Comparison of ENCODE assay signal across 17 cellular contexts in the genomic region with DNA sequence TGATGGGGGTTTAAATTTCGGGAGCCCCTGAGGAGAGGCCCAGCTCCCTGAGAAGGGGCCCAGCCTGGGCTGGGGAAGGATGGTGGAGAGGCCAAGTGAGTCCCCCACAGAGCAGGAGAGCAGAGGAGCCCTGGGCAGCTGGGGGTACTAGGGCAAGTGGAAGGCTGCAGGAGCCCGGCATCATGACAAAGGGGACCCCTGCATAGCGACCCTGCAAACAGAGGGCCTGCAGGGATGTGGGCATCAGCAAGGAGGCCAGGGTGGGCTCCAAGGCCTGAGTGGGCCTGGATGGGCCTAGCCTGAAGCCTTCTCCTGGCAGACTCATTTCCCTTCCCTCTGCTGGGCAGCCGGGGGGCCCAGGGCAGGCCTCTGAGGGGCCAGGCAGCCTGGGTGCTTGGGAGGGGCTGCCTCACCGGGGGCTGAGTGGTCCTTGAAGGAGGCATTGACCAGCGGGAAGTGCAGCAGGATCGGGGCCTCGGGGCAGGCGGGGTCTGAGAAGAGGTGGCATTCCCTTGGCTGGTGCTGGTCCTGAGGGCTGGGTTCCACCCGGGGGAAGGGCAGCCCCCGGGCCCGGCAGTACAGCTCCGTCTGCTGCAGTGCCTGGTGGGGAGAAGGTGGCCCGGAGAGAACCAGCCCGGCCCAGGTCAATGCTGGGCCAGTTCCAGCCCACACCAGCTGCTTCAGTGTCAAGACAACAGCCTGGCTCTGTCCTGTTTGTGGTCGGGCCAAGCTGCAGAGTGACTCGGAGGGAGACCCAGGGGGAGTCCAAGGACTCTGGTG. TPM values are rescaled to one million over a fixed set of nuclear protein-coding genes. Genes with fewer than 3 reads are reported as not detected.
"Had no signal": no experiment of that assay in that cellular context is flagged by ENCODE, and none has a peak within 500 bp of the region (broad histone marks: within the 10 kb centered on the region; RNA-seq: fewer than 3 reads in every experiment).

No MANE protein-coding gene starts in this region.

- H3K9me3 ChIP-seq: upper lobe of right lung had no signal

- DNase-seq: activated CD4-positive, alpha-beta T cell treated with anti-CD3 and anti-CD28 coated beads for 4 hours; activated CD8-positive, alpha-beta T cell treated with anti-CD3 and anti-CD28 coated beads for 36 hours; activated gamma-delta T cell; activated T-cell treated with anti-CD3 and anti-CD28 coated beads, Interleukin-2, amount 50 U/mL, for 72 hours; foreskin fibroblast; occipital lobe; stimulated activated CD4-positive, alpha-beta T cell treated with anti-CD3 and anti-CD28 coated beads, Interleukin-12 subunit alpha, Interleukin-12 subunit beta, amount 100 ng/mL, for 4 hours; stimulated activated CD4-positive, alpha-beta T cell treated with anti-CD3 and anti-CD28 coated beads, Interleukin-1b, Interleukin-23, amount 100 ng/mL, for 48 hours; stimulated activated naive CD4-positive, alpha-beta T cell treated with Interleukin-2 at 50 U/mL for 16 hours; upper lobe of right lung had no signal

- H3K27me3 ChIP-seq: upper lobe of right lung had no signal

- H3K27ac ChIP-seq: dorsolateral prefrontal cortex, epithelial cell of prostate, SK-N-MC, upper lobe of right lung had no signal

- H3K36me3 ChIP-seq: upper lobe of right lung had no signal

- H3K4me1 ChIP-seq: upper lobe of right lung had no signal

- H3K4me3 ChIP-seq: dorsolateral prefrontal cortex, SK-N-MC, upper lobe of right lung had no signal

RNA-seq across cellular contexts. Expression of a gene that starts 24.7 kb away (rescaled TPM):
- total RNA-seq: activated CD8-positive, alpha-beta T cell treated with anti-CD3 and anti-CD28 coated beads for 36 hours; activated T-cell treated with anti-CD3 and anti-CD28 coated beads, Interleukin-2, amount 50 U/mL, for 72 hours; glomerular endothelial cell; mesenteric fat pad; natural killer cell treated with Interleukin-12 subunit alpha and Interleukin-12 subunit beta and Interleukin-15 and Interleukin-18, amount 100 ng/mL, for 72 hours; occipital lobe; progenitor cell of endocrine pancreas; upper lobe of right lung had no signal

RNA-seq across cellular contexts. Expression of a gene that starts 48.8 kb away (rescaled TPM):
- total RNA-seq: activated CD8-positive, alpha-beta T cell treated with anti-CD3 and anti-CD28 coated beads for 36 hours; activated T-cell treated with anti-CD3 and anti-CD28 coated beads, Interleukin-2, amount 50 U/mL, for 72 hours; glomerular endothelial cell; mesenteric fat pad; natural killer cell treated with Interleukin-12 subunit alpha and Interleukin-12 subunit beta and Interleukin-15 and Interleukin-18, amount 100 ng/mL, for 72 hours; occipital lobe; progenitor cell of endocrine pancreas had no signal
